Comparison of ENCODE assay signal across 8 cellular contexts in genomic region chr5:1343931-1344901, GRCh38. TPM values are rescaled to one million over a fixed set of nuclear protein-coding genes. Genes with fewer than 3 reads are reported as not detected.
A peak's percentile ranks its signal among the peaks of the same experiment; 100 is the strongest.
DNase-seq lines count a peak whose midpoint lies in the region; ATAC-seq, FAIRE-seq and TF ChIP-seq lines count a peak whose summit lies in the region.

No MANE protein-coding gene starts in this region.

- peak overlapping the region; percentile 98 for H3K27ac ChIP-seq in MM.1S (ENCODE audit: low read length)

- ATAC-seq in GM21825 (IDR thresholded peaks at IDR 0.05; ENCODE audit: unreplicated experiment) = peak; percentile 10
- peak; percentile 4 to 23 for ATAC-seq in activated naive CD4-positive, alpha-beta T cell treated with anti-CD3 and anti-CD28 coated beads, Interleukin-2, amount 50 U/mL, for 72 hours

- FAIRE-seq in urothelium cell line (lab: Jason Lieb, UNC) = no peak

- H4K20me1 ChIP-seq in MM.1S (ENCODE audit: insufficient read depth, low read length) = no peaks in the 10 kb centered on the region

- H3K9me3 ChIP-seq in MM.1S (replicated peaks; ENCODE audit: insufficient read depth, low read length) (no peaks in the 10 kb centered on the region), iPS-18c (ENCODE audit: control insufficient read depth, insufficient read depth, low read length) (peaks cover 2% of the 10 kb centered on the region)

- peaks cover 68% of the 10 kb centered on the region for H3K79me2 ChIP-seq in MM.1S (ENCODE audit: low read length)

- no peak overlapping the region for H2AFZ ChIP-seq in MM.1S (ENCODE audit: low read length)

- no peaks in the 10 kb centered on the region for H3K9me3 Mint-ChIP-seq in activated naive CD4-positive, alpha-beta T cell treated with anti-CD3 and anti-CD28 coated beads, Interleukin-2, amount 50 U/mL, for 72 hours

- no peaks in the 10 kb centered on the region for H3K27me3 ChIP-seq in MM.1S (replicated peaks; ENCODE audit: insufficient read depth, low read length)

- no peak for TF ChIP-seq CTCF in MM.1S (IDR thresholded peaks at IDR 0.05; ENCODE audit: low read length)

- peak overlapping the region; percentile 92 for H3K4me2 ChIP-seq in MM.1S (ENCODE audit: low read depth, low read length)

- peak; percentile 48 for DNase-seq in GM03348 (ENCODE audit: low spot score)
- DNase-seq in MM.1S = no peak
- DNase-seq in activated naive CD4-positive, alpha-beta T cell treated with anti-CD3 and anti-CD28 coated beads, Interleukin-2, amount 50 U/mL, for 72 hours (ENCODE audit: low spot score in 2 of 2) = peak in 1 of 2 donors; percentile 15
- peak; percentile 37 to 38 for DNase-seq in stimulated activated CD4-positive, alpha-beta T cell treated with anti-CD3 and anti-CD28 coated beads, Interleukin-2, amount 100 ng/mL, for 24 hours
- no peak for DNase-seq in NCI-H1436 (lab: John Stamatoyannopoulos, UW)
- DNase-seq in urothelium cell line (ENCODE audit: low spot score) = no peak

- peak overlapping the region; percentile 83 to 96 for H3K27ac Mint-ChIP-seq in activated naive CD4-positive, alpha-beta T cell treated with anti-CD3 and anti-CD28 coated beads, Interleukin-2, amount 50 U/mL, for 72 hours

- no peaks in the 10 kb centered on the region for H3K9me2 ChIP-seq in MM.1S (replicated peaks; ENCODE audit: insufficient read depth, low read length)

- peaks cover 42% of the 10 kb centered on the region for H3F3A ChIP-seq in MM.1S (ENCODE audit: insufficient read depth, low read length)

- peaks cover 14 to 18% of the 10 kb centered on the region in 2 donors for H3K36me3 Mint-ChIP-seq in activated naive CD4-positive, alpha-beta T cell treated with anti-CD3 and anti-CD28 coated beads, Interleukin-2, amount 50 U/mL, for 72 hours

- peak overlapping the region; percentile 93 for H3K4me3 ChIP-seq in MM.1S (ENCODE audit: low read length)
- H3K4me3 ChIP-seq in iPS-18c (ENCODE audit: insufficient read depth, low read depth, low read length) = peak overlapping the region; percentile 73

- peaks cover 33% of the 10 kb centered on the region for H3K4me1 ChIP-seq in MM.1S (ENCODE audit: low read length)

- H3K36me3 ChIP-seq in MM.1S (replicated peaks; ENCODE audit: insufficient read depth, low read length) = peaks cover 26% of the 10 kb centered on the region; the same call in 1 of the 2 replicates

- peak overlapping the region; percentile 98 for H3K9ac ChIP-seq in MM.1S (ENCODE audit: low read length)

RNA-seq across cellular contexts. Expression of gene CLPTM1L, which starts 0.7 kb away (rescaled TPM):
- 10 to 100 TPM; 44.8 to 67.9 TPM for total RNA-seq in activated naive CD4-positive, alpha-beta T cell treated with anti-CD3 and anti-CD28 coated beads, Interleukin-2, amount 50 U/mL, for 72 hours

RNA-seq across cellular contexts. Expression of gene TERT, which starts 49.3 kb away (rescaled TPM):
- total RNA-seq in activated naive CD4-positive, alpha-beta T cell treated with anti-CD3 and anti-CD28 coated beads, Interleukin-2, amount 50 U/mL, for 72 hours = 10 to 100 TPM in 1 of 2 donors, 1 to 10 TPM in 1; 3.5 to 16.6 TPM

Comparison
In these comparisons a context has a peak if more than half of its experiments do, and no peak if none do; other contexts are left out.
1. DNase-seq: peak in GM03348 (single experiment) and stimulated activated CD4-positive, alpha-beta T cell treated with anti-CD3 and anti-CD28 coated beads, Interleukin-2, amount 100 ng/mL, for 24 hours (2 of 2); none in MM.1S (single experiment), NCI-H1436 (single experiment) and urothelium cell line (single experiment).